1 cellular context compared by ENCODE assay signal in genomic region chr19:13838071-13838942, GRCh38.
TF ChIP-seq lines count a peak whose summit lies in the region.

No MANE protein-coding gene starts in this region.

TF ChIP-seq in K562, 482 proteins besides CTCF, POLR2A, EP300 and RAD21 (continued from another document):
- 0 out of 2 replicates have a peak, but pooled peaks have one; percentile 19 for TF ChIP-seq AFF4 (CRISPR knock-in tag; IDR thresholded peaks at IDR 0.05)
- TF ChIP-seq ZEB2 (IDR thresholded peaks at IDR 0.05) = no peak
- TF ChIP-seq ZKSCAN1 (IDR thresholded peaks at IDR 0.05; ENCODE audit: low read depth, low read length) = no peak
- peak; percentile 95 for TF ChIP-seq BCOR (IDR thresholded peaks at IDR 0.05)
- TF ChIP-seq LCOR (CRISPR knock-in tag; IDR thresholded peaks at IDR 0.05) = 0 out of 2 replicates have a peak, but pooled peaks have one; percentile 20
- TF ChIP-seq ADNP (tag; IDR thresholded peaks at IDR 0.05) = peak; percentile 65
